10 cellular contexts compared by ENCODE assay signal in the genomic region with DNA sequence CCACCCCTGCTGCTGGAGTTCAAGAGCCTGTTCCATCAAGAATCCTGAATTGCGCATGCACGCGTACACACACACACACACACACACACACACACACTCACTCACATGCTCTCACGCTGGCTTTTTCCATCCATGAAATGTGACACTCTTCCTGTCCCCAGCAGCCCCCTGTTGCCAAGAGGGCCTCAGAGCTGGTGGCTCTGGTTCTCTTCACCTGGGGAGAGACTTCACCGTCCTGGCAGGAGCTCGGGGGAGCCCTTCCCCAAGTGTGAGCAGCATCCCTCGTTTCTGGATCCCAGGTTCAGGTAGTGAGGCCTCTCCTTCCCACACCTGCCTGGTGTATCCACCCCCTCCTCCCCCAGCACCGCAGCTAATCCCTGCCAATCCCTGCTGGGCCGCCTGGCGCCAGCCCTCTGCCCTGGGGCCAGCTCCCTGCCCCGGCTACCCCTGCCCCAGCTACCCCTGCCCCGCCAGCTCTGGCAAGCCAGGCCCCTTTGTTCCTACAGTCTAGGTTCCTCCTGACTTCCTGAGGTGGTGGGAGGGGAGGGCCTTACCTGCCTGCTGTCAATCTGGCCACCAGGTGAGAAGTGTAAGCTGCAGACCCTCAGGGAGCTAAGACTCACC. TPM values are rescaled to one million over a fixed set of nuclear protein-coding genes. Genes with fewer than 3 reads are reported as not detected.
DNase-seq lines count a peak whose midpoint lies in the region; ATAC-seq and TF ChIP-seq lines count a peak whose summit lies in the region.
"Had no signal": no experiment of that assay in that cellular context is flagged by ENCODE, and none has a peak within 500 bp of the region (broad histone marks: within the 10 kb centered on the region; RNA-seq: fewer than 3 reads in every experiment).

No MANE protein-coding gene starts in this region.

- H4K20me1 ChIP-seq in H9 (ENCODE audit: control insufficient read depth, insufficient read depth, insufficient read length) (peaks cover 4% of the 10 kb centered on the region), SK-N-SH (ENCODE audit: insufficient read depth) (0 out of 2 replicates have a peak, but pooled peaks cover 4% of the 10 kb centered on the region), neural cell (ENCODE audit: insufficient read depth) (no peaks in the 10 kb centered on the region)

- H3K23ac ChIP-seq in H9 (ENCODE audit: insufficient read length, low read depth, low read length), result no peak overlapping the region

- no peaks in the 10 kb centered on the region for H3K79me1 ChIP-seq in H9 (ENCODE audit: insufficient read depth, low read depth, low read length, poor library complexity, severe bottlenecking)

- no peak overlapping the region for H4K8ac ChIP-seq in H9 (replicated peaks; ENCODE audit: insufficient read length, low read depth, low read length)

- H3K4me2 ChIP-seq in H9 (ENCODE audit: insufficient read depth, insufficient read length, low read length), result no peak overlapping the region
- no peak overlapping the region for H3K4me2 ChIP-seq in SK-N-SH
- no peak overlapping the region for H3K4me2 ChIP-seq in neural cell (ENCODE audit: low read length)

- H3K23me2 ChIP-seq in H9 (ENCODE audit: insufficient read length, low read depth, low read length, poor library complexity, severe bottlenecking), result no peaks in the 10 kb centered on the region

- no peak overlapping the region for H2BK12ac ChIP-seq in H9 (ENCODE audit: insufficient read length, low read depth, low read length)

- no peaks in the 10 kb centered on the region; the same call in 1 of the 2 replicates for H3K27me3 Mint-ChIP-seq in H9 (ENCODE audit: low read depth)

- H3K9me3 ChIP-seq in H9 (ENCODE audit: control insufficient read depth, low read depth, low read length) (no peaks in the 10 kb centered on the region), SK-N-SH (no peaks in the 10 kb centered on the region), neural cell (ENCODE audit: low read length) (no peaks in the 10 kb centered on the region)
- H3K9me3 ChIP-seq: adrenal gland had no signal

- no peak overlapping the region for H3T11ph ChIP-seq in H9 (ENCODE audit: low read length)

- TF ChIP-seq EP300 in SK-N-SH (IDR thresholded peaks at IDR 0.05; ENCODE audit: borderline replicate concordance in 1 of 2, low read depth in 1 of 2, low read length in 1 of 2), result peak in 1 of 2 experiments; percentile 35; a peak in 2 of 4 replicates
- peak; percentile 42 for TF ChIP-seq EP300 in neural cell (conservative IDR thresholded peaks at IDR 0.05; ENCODE audit: poor library complexity, severe bottlenecking)

- H3K4me1 Mint-ChIP-seq in H9, result peaks cover 25% of the 10 kb centered on the region in 2 experiments

- H2AK5ac ChIP-seq in H9 (ENCODE audit: insufficient read length, low read length), result no peak overlapping the region

- no peak overlapping the region for H4K5ac ChIP-seq in H9 (ENCODE audit: insufficient read length, low read depth, low read length)

- H2BK15ac ChIP-seq in H9 (ENCODE audit: low read depth, low read length), result no peak overlapping the region

- no peak overlapping the region for H3K4ac ChIP-seq in H9 (ENCODE audit: low read depth, low read length)

- H3K9me2 ChIP-seq in SK-N-SH (no peaks in the 10 kb centered on the region), neural cell (ENCODE audit: insufficient read depth, low read length) (no peaks in the 10 kb centered on the region)

- H3F3A ChIP-seq in SK-N-SH (replicated peaks; ENCODE audit: insufficient read depth) (no peaks in the 10 kb centered on the region), neural cell (ENCODE audit: insufficient read depth, low read length, poor library complexity, severe bottlenecking) (no peaks in the 10 kb centered on the region)

- H3K9me3 Mint-ChIP-seq in H9, result peaks cover 2 to 3% of the 10 kb centered on the region in 2 experiments; a peak in 2 of 5 replicates

- H3K4me3 ChIP-seq in SK-N-SH (ENCODE audit: low read depth in 2 of 2, low read length in 1 of 2) (no peak overlapping the region), neural cell (ENCODE audit: low read length) (peak overlapping the region; percentile 10)
- H3K4me3 ChIP-seq: adrenal gland had no signal

- H3K36me3 Mint-ChIP-seq in H9 (ENCODE audit: insufficient read depth in 1 of 3, low read depth in 3 of 3), result peaks cover 17 to 39% (median 23%) of the 10 kb centered on the region in 3 experiments

- H3K79me2 ChIP-seq in H9 (ENCODE audit: insufficient read depth, low read length) (no peaks in the 10 kb centered on the region), SK-N-SH (ENCODE audit: insufficient read depth) (peaks cover 25% of the 10 kb centered on the region; the same call in 1 of the 2 replicates), neural cell (replicated peaks; ENCODE audit: insufficient read depth, low read length) (no peaks in the 10 kb centered on the region)

- H3K27me3 ChIP-seq in H9 (ENCODE audit: insufficient read depth, low read length) (no peaks in the 10 kb centered on the region), SK-N-SH (ENCODE audit: insufficient read depth) (no peaks in the 10 kb centered on the region), neural cell (ENCODE audit: insufficient read depth, low read depth, low read length) (no peaks in the 10 kb centered on the region)
- H3K27me3 ChIP-seq: adrenal gland had no signal

- no peak overlapping the region for H2BK120ac ChIP-seq in H9 (ENCODE audit: low read depth, low read length, poor library complexity, severe bottlenecking)

- peak overlapping the region; percentile 45 for H3K14ac ChIP-seq in H9 (ENCODE audit: insufficient read depth, low read length)

- POLR2A ChIA-PET in SK-N-SH (lab: Yijun Ruan, JAX), result interaction anchor here (1.1 to 5.3 kb wide), 2 partner anchors 10 to 35 kb away, joined by 3 to 39 read pairs; partner anchors contain the start of gene PLOD1

- CTCF ChIA-PET in SK-N-SH (lab: Yijun Ruan, JAX), result interaction anchor here (1.4 kb wide), 1 partner anchor 97 kb away, joined by 4 read pairs; the partner anchor contains the start of gene NPPA

- no peak for ATAC-seq in GM18867 (IDR thresholded peaks at IDR 0.05; ENCODE audit: unreplicated experiment)
- ATAC-seq in GM19467 (IDR thresholded peaks at IDR 0.05; ENCODE audit: unreplicated experiment), result no peak
- ATAC-seq in HG02610 (IDR thresholded peaks at IDR 0.05; ENCODE audit: unreplicated experiment), result no peak
- ATAC-seq: stimulated activated naive CD8-positive, alpha-beta T cell treated with anti-CD3 and anti-CD28 coated beads, Interleukin-15, Interleukin-2, amounts not matched to agents 100 U/mL and 50 U/mL, for 24 hours had no signal

- TF ChIP-seq RAD21 in SK-N-SH (IDR thresholded peaks at IDR 0.05; ENCODE audit: low read length) (no peak), neural cell (conservative IDR thresholded peaks at IDR 0.05) (no peak)

- H3K9ac ChIP-seq in H9 (ENCODE audit: extremely low read depth, insufficient read length, low read length), result no peak overlapping the region
- H3K9ac ChIP-seq in SK-N-SH, result no peak overlapping the region
- H3K9ac ChIP-seq in neural cell (ENCODE audit: low read length), result peak overlapping the region; percentile 54

- H3K4me3 Mint-ChIP-seq in H9, result peak overlapping the region; percentile 35 to 66

- H2AFZ ChIP-seq in H9 (ENCODE audit: low read length) (no peak overlapping the region), SK-N-SH (ENCODE audit: low read depth) (no peak overlapping the region), neural cell (ENCODE audit: low read depth, low read length) (peak overlapping the region; percentile 65)

- no peak overlapping the region for H3K18ac ChIP-seq in H9 (ENCODE audit: insufficient read length, low read depth, low read length)

- H3K27ac Mint-ChIP-seq in H9, result peak overlapping the region; percentile 94 to 97 (median 95)

- DNase-seq in H9 (peak; percentile 80), NCI-H2029 treated with DMSO at 0.1 percent for 48 hours (lab: John Stamatoyannopoulos, UW) (peak; percentile 78), SK-N-SH (peak; percentile 50), HT-29 (ENCODE audit: low spot score) (no peak)
- DNase-seq: stimulated activated naive CD8-positive, alpha-beta T cell treated with anti-CD3 and anti-CD28 coated beads, Interleukin-15, Interleukin-2, amounts not matched to agents 100 U/mL and 50 U/mL, for 24 hours had no signal

- no peak overlapping the region for H3K56ac ChIP-seq in H9 (ENCODE audit: insufficient read length, low read depth, low read length)

- H3K4me1 ChIP-seq in H9 (ENCODE audit: insufficient read depth, low read length) (no peaks in the 10 kb centered on the region; the same call in 1 of the 2 replicates), SK-N-SH (ENCODE audit: control insufficient read depth in 1 of 2, insufficient read depth in 2 of 2, low read depth in 1 of 2, low read length in 1 of 2) (peaks cover 3 to 36% of the 10 kb centered on the region in 2 experiments; a peak in 2 of 4 replicates)
- H3K4me1 ChIP-seq: adrenal gland had no signal

- WGBS in H9 (ENCODE audit: extremely low coverage, insufficient read length, low lambda C conversion rate), result no CpG with 5 or more reads among the region's 12 CpGs
- WGBS in SK-N-SH (ENCODE audit: low lambda C conversion rate), result 55% methylated on average over 7 of the region's 12 CpGs

- TF ChIP-seq CTCF in H9 (conservative IDR thresholded peaks at IDR 0.05), result no peak
- no peak for TF ChIP-seq CTCF in SK-N-SH (IDR thresholded peaks at IDR 0.05)
- no peak for TF ChIP-seq CTCF in neural cell (IDR thresholded peaks at IDR 0.05; ENCODE audit: poor library complexity, severe bottlenecking)

- H3K27ac ChIP-seq in H9 (ENCODE audit: insufficient read length, low read depth, low read length), result peak overlapping the region; percentile 16
- H3K27ac ChIP-seq in SK-N-SH (ENCODE audit: low read depth in 2 of 2, low read length in 1 of 2), result peak overlapping the region in 1 of 2 experiments; percentile 68; a peak in 2 of 4 replicates
- H3K27ac ChIP-seq in neural cell (ENCODE audit: low read length), result peak overlapping the region; percentile 48
- H3K27ac ChIP-seq: adrenal gland had no signal

- H2BK20ac ChIP-seq in H9 (ENCODE audit: low read depth, low read length, poor library complexity, severe bottlenecking), result no peak overlapping the region

- H3K36me3 ChIP-seq in SK-N-SH (replicated peaks in 1 of 2; ENCODE audit: control insufficient read depth in 1 of 2, insufficient read depth in 2 of 2, low read length in 1 of 2), result peaks cover 0 to 34% of the 10 kb centered on the region in 2 experiments
- no peaks in the 10 kb centered on the region for H3K36me3 ChIP-seq in neural cell (ENCODE audit: insufficient read depth, low read length)

- H4K91ac ChIP-seq in H9 (ENCODE audit: insufficient read length, low read depth, low read length), result no peak overlapping the region

- H2BK5ac ChIP-seq in H9 (ENCODE audit: insufficient read length, low read length), result no peak overlapping the region

RNA-seq across cellular contexts. Expression of gene PLOD1, which starts 10.0 kb away (rescaled TPM):
- total RNA-seq in H9 (2021), result 57.0 TPM in 2 replicates
- 204 and 257 TPM in 2 replicates for polyA plus RNA-seq in SK-N-SH (2012; rRNA removed)
- polyA plus RNA-seq in SK-N-SH (2012; cell fraction: cytosol; rRNA removed), result 102 and 163 TPM in 2 replicates
- polyA plus RNA-seq in SK-N-SH (2012; cell fraction: nucleus; rRNA removed), result 216 and 265 TPM in 2 replicates
- 2.1 and 6.9 TPM in 2 replicates for polyA plus RNA-seq in neural cell
- 2.2 and 3.5 TPM in 2 replicates for polyA minus RNA-seq in neural cell
- total RNA-seq in HT-29 (2014; rRNA removed; shearing (Covaris generic)), result 30.3 and 45.6 TPM in 2 replicates

RNA-seq across cellular contexts. Expression of gene KIAA2013, which starts 18.2 kb away (rescaled TPM):
- 45.7 and 46.8 TPM in 2 replicates for total RNA-seq in H9 (2021)
- polyA plus RNA-seq in SK-N-SH (2012; rRNA removed) (66.1 and 67.9 TPM in 2 replicates), neural cell (24.9 and 34.5 TPM in 2 replicates)
- polyA plus RNA-seq in SK-N-SH (2012; cell fraction: cytosol; rRNA removed), result 33.3 and 49.7 TPM in 2 replicates
- 44.1 and 55.1 TPM in 2 replicates for polyA plus RNA-seq in SK-N-SH (2012; cell fraction: nucleus; rRNA removed)
- 32.8 and 38.7 TPM in 2 replicates for polyA minus RNA-seq in neural cell
- total RNA-seq in HT-29 (2014; rRNA removed; shearing (Covaris generic)), result 129 and 132 TPM in 2 replicates

RNA-seq across cellular contexts. Expression of gene MFN2, which starts 35.8 kb away (rescaled TPM):
- total RNA-seq in H9 (2021), result 61.4 and 63.3 TPM in 2 replicates
- polyA plus RNA-seq in SK-N-SH (2012; rRNA removed), result 43.2 and 46.1 TPM in 2 replicates
- polyA plus RNA-seq in SK-N-SH (2012; cell fraction: cytosol; rRNA removed), result 31.0 and 37.2 TPM in 2 replicates
- polyA plus RNA-seq in SK-N-SH (2012; cell fraction: nucleus; rRNA removed), result 56.3 and 62.9 TPM in 2 replicates
- 60.6 and 64.9 TPM in 2 replicates for polyA plus RNA-seq in neural cell
- polyA minus RNA-seq in neural cell, result 68.2 and 70.5 TPM in 2 replicates
- 58.3 and 59.9 TPM in 2 replicates for total RNA-seq in HT-29 (2014; rRNA removed; shearing (Covaris generic))
